ENCODE assay signal across 1 cellular context in genomic region chr11:121933694-121934093, GRCh38.
TF ChIP-seq lines count a peak whose summit lies in the region.

No MANE protein-coding gene starts in this region.

TF ChIP-seq in HepG2, 621 proteins besides CTCF, POLR2A, EP300 and RAD21 (continued from another document):
- no peak for TF ChIP-seq IRF1 (CRISPR knock-in tag; IDR thresholded peaks at IDR 0.05; ENCODE audit: low read depth)
- no peak for TF ChIP-seq ETV5 (CRISPR knock-in tag; IDR thresholded peaks at IDR 0.05; ENCODE audit: borderline replicate concordance)
- TF ChIP-seq MAF1 (CRISPR knock-in tag; IDR thresholded peaks at IDR 0.05; ENCODE audit: borderline replicate concordance): no peak
- TF ChIP-seq, protein P1, sequence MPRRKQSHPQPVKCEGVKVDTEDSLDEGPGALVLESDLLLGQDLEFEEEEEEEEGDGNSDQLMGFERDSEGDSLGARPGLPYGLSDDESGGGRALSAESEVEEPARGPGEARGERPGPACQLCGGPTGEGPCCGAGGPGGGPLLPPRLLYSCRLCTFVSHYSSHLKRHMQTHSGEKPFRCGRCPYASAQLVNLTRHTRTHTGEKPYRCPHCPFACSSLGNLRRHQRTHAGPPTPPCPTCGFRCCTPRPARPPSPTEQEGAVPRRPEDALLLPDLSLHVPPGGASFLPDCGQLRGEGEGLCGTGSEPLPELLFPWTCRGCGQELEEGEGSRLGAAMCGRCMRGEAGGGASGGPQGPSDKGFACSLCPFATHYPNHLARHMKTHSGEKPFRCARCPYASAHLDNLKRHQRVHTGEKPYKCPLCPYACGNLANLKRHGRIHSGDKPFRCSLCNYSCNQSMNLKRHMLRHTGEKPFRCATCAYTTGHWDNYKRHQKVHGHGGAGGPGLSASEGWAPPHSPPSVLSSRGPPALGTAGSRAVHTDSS (CRISPR knock-in tag; conservative IDR thresholded peaks at IDR 0.05): no peak
